In the genomic region with DNA sequence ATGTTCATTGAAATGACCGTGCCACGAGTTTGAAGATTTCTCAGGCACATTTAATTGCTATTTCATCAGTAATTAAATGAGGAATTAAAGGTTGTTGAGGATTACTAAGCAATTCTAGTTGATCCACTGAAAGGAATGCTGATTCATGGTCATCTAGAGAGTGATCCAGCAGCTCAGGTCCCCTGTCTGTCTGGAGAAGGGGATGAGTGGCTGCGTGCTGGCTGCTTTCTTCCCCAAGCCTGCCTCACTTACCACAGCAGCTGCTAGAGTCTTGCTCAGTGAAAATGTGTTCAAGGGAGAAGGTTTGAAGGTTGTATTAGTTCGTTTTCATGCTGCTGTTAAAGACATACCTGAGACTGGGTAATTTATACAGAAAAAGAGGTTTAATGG, we compare ENCODE assay signal across 10 cellular contexts. TPM values are rescaled to one million over a fixed set of nuclear protein-coding genes. Genes with fewer than 3 reads are reported as not detected.
DNase-seq lines count a peak whose midpoint lies in the region; ATAC-seq and TF ChIP-seq lines count a peak whose summit lies in the region.
"Had no signal": no experiment of that assay in that cellular context is flagged by ENCODE, and none has a peak within 500 bp of the region (broad histone marks: within the 10 kb centered on the region; RNA-seq: fewer than 3 reads in every experiment).

No MANE protein-coding gene starts in this region.

- H3K9ac ChIP-seq in PC-3 (ENCODE audit: low read length) = no peak overlapping the region

- no peak for TF ChIP-seq EP300 in tibial nerve (IDR thresholded peaks at IDR 0.05)

- no peak for TF ChIP-seq POLR2A in tibial nerve (IDR thresholded peaks at IDR 0.05)

- H3K36me3 ChIP-seq in PC-3 (ENCODE audit: low read depth, low read length) (no peaks in the 10 kb centered on the region), tibial nerve (no peaks in the 10 kb centered on the region), H7 (replicated peaks; ENCODE audit: control insufficient read depth, insufficient read depth, low read length) (no peaks in the 10 kb centered on the region)

- H3K9me3 ChIP-seq in PC-3 (ENCODE audit: low read length) (no peaks in the 10 kb centered on the region), tibial nerve (no peaks in the 10 kb centered on the region)

- H2AFZ ChIP-seq in PC-3 (ENCODE audit: low read length) = no peak overlapping the region

- H3K4me1 ChIP-seq in PC-3 (ENCODE audit: insufficient read depth, low read length) (peaks cover 40% of the 10 kb centered on the region), tibial nerve (peaks cover 0 to 72% (median 7%) of the 10 kb centered on the region in 4 donors)

- peak; percentile 38 for DNase-seq in CD1c-positive myeloid dendritic cell (ENCODE audit: extremely low spot score)
- DNase-seq in PC-3 = no peak
- no peak for DNase-seq in epithelial cell of prostate (ENCODE audit: low read depth, low spot score)
- DNase-seq in renal cortical epithelial cell (ENCODE audit: low read depth) = peak; percentile 80
- DNase-seq in tibial nerve (ENCODE audit: low spot score in 2 of 2) = no peak
- no peak for DNase-seq in occipital lobe (lab: John Stamatoyannopoulos, UW)
- no peak for DNase-seq in H7
- DNase-seq: midbrain, SW 1271 had no signal

- WGBS in tibial nerve, 2 donors = 64 to 77% methylated on average over 4 of the region's 4 CpGs

- CTCF ChIA-PET in PC-3 (lab: Charles Lee) = no interaction called here

- peak overlapping the region; percentile 27 for H3K27ac ChIP-seq in PC-3 (ENCODE audit: low read length)
- H3K27ac ChIP-seq in epithelial cell of prostate = peak overlapping the region; percentile 72
- H3K27ac ChIP-seq in tibial nerve = peak overlapping the region in 2 of 4 donors; percentile 73 to 82

- TF ChIP-seq CTCF in PC-3 (conservative IDR thresholded peaks at IDR 0.05; ENCODE audit: low read depth, low read length) (no peak), tibial nerve (IDR thresholded peaks at IDR 0.05) (no peak)

- ATAC-seq in PC-3 (no peak), GM18861 (IDR thresholded peaks at IDR 0.05; ENCODE audit: unreplicated experiment) (no peak)

- H3F3A ChIP-seq in PC-3 (ENCODE audit: low read length, unreplicated experiment) = no peaks in the 10 kb centered on the region

- no peaks in the 10 kb centered on the region for H3K79me2 ChIP-seq in PC-3 (ENCODE audit: low read length)

- H3K4me3 ChIP-seq in PC-3 (ENCODE audit: low read length) (no peak overlapping the region), tibial nerve (no peak overlapping the region), H7 (ENCODE audit: insufficient read depth, low read depth, low read length) (no peak overlapping the region)

- intact Hi-C loops in PC-3 (cut with micrococcal nuclease) = no loop called here

- no peaks in the 10 kb centered on the region for H4K20me1 ChIP-seq in PC-3 (ENCODE audit: low read length)

- H3K4me2 ChIP-seq in PC-3 (ENCODE audit: low read length) = peak overlapping the region; percentile 27

- H3K9me2 ChIP-seq in PC-3 (replicated peaks; ENCODE audit: low read length) = no peaks in the 10 kb centered on the region

- H3K27me3 ChIP-seq in PC-3 (ENCODE audit: low read length) = no peaks in the 10 kb centered on the region
- no peaks in the 10 kb centered on the region for H3K27me3 ChIP-seq in tibial nerve
- H3K27me3 ChIP-seq in H7 (ENCODE audit: control insufficient read depth, insufficient read depth, low read length) = no peaks in the 10 kb centered on the region; the same call in 1 of the 2 replicates

- POLR2A ChIA-PET in PC-3 (lab: Charles Lee; ENCODE audit: unreplicated experiment) = no interaction called here

- BruUV-seq in PC-3 (replicated peaks; lab: Mats Ljungman, UMichigan) = no TSS peak

RNA-seq across cellular contexts. Expression of a gene that starts 7.8 kb away (rescaled TPM):
- 4.5 and 4.8 TPM in 2 replicates for total RNA-seq in PC-3 (2014; rRNA removed)
- 468 and 692 TPM in 2 replicates for total RNA-seq in renal cortical epithelial cell
- total RNA-seq in tibial nerve = 100 to 1,000 TPM; 158 to 291 (median 212) TPM
- total RNA-seq in occipital lobe = 4.2 TPM
- total RNA-seq in H7 (2014; rRNA removed; shearing (Covaris generic)) = 3.2 and 4.3 TPM in 2 replicates

Comparison
In these comparisons a context has a peak if more than half of its experiments do, and no peak if none do; other contexts are left out.
1. DNase-seq: peak in CD1c-positive myeloid dendritic cell (single experiment) and renal cortical epithelial cell (single experiment); none in PC-3 (single experiment), epithelial cell of prostate (single experiment), tibial nerve (0 of 2), occipital lobe (single experiment) and H7 (single experiment).
2. RNA of a gene that starts 7.8 kb away (total RNA-seq): 468 to 692 TPM in renal cortical epithelial cell and 158 to 291 TPM in tibial nerve; 4.5 to 4.8 TPM in PC-3, 4.2 TPM in occipital lobe (single experiment) and 3.2 to 4.3 TPM in H7; every median in the first group is over 10 times any median in the second.